Comparison of ENCODE assay signal across 1 cellular context in the genomic region with DNA sequence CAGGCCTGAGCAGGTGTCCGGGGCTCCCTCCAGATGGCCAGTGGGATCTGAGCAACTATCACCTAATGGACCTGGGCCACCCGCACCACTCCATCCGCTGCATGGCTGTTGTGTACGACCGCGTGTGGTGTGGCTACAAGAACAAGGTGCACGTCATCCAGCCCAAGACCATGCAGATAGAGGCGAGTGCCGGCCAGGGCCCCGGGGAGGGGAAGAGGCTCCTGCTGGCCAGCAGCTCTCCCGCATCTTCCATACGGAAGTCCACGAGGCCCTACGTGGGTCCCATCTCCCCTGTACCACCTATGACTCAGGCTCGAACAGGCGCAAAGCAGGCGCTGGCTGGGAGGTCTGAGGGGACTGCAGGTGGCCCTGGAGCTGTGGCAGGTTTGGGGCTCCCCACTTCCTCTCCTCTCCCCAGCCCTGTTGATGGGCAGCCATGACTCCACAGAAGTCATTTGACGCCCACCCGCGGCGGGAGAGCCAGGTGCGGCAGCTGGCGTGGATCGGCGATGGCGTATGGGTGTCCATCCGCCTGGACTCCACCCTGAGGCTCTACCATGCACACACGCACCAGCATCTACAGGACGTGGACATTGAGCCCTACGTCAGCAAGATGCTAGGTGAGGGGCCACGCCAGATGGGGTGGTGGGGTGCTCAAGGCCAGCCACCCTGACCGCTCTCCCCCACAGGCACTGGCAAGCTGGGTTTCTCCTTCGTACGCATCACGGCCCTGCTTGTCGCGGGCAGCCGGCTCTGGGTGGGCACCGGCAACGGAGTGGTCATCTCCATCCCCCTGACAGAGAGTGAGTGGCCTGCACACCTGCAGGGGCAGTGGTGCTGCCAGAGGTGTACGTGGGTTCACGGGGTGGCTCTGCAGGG.
A peak's percentile ranks its signal among the peaks of the same experiment; 100 is the strongest.
TF ChIP-seq lines count a peak whose summit lies in the region.

No MANE protein-coding gene starts in this region.

TF ChIP-seq in HepG2, 621 proteins besides CTCF, POLR2A, EP300 and RAD21:
- TF ChIP-seq ZFP36 (IDR thresholded peaks at IDR 0.05; ENCODE audit: borderline replicate concordance, low read depth, low read length, partially characterized antibody) (no peak), ZNF431 (CRISPR knock-in tag; IDR thresholded peaks at IDR 0.05; ENCODE audit: borderline replicate concordance, low read depth) (no peak), CHCHD3 (CRISPR knock-in tag; IDR thresholded peaks at IDR 0.05) (no peak), ZFAT (CRISPR knock-in tag; conservative IDR thresholded peaks at IDR 0.05) (no peak), AGO2 (optimal IDR thresholded peaks at IDR 0.05; ENCODE audit: low read depth, low read length) (peak; percentile 50)
